3 cellular contexts compared by ENCODE assay signal in genomic region chr11:107537155-107537554, GRCh38. TPM values are rescaled to one million over a fixed set of nuclear protein-coding genes. Genes with fewer than 3 reads are reported as not detected.
"Had no signal": no experiment of that assay in that cellular context is flagged by ENCODE, and none has a peak within 500 bp of the region (broad histone marks: within the 10 kb centered on the region; RNA-seq: fewer than 3 reads in every experiment).

No MANE protein-coding gene starts in this region.

RNA-seq across cellular contexts. Expression of gene ELMOD1, which starts 53.8 kb away (rescaled TPM):
- polyA plus RNA-seq: HepG2, IgD-negative memory B cell, K562 had no signal
